2 cellular contexts compared by ENCODE assay signal in genomic region chrX:73979551-73980131, GRCh38.
TF ChIP-seq lines count a peak whose summit lies in the region.

No MANE protein-coding gene starts in this region.

TF ChIP-seq in H1, 55 proteins besides CTCF, POLR2A, EP300 and RAD21 (continued from another document):
- TF ChIP-seq CHD7 (IDR thresholded peaks at IDR 0.05; ENCODE audit: insufficient replicate concordance, low read length) = peak; percentile 47

TF ChIP-seq in SK-N-SH treated with all-trans-retinoic acid at 6 μM for 48 hours, 23 proteins besides CTCF, POLR2A, EP300 and RAD21 (continued from another document):
- TF ChIP-seq POU6F1 (CRISPR knock-in tag; IDR thresholded peaks at IDR 0.05; ENCODE audit: borderline replicate concordance, low read depth) (no peak), CSRNP3 (CRISPR knock-in tag; IDR thresholded peaks at IDR 0.05) (no peak), TOX (CRISPR knock-in tag; IDR thresholded peaks at IDR 0.05; ENCODE audit: borderline replicate concordance) (no peak)
TF ChIP-seq in SK-N-SH treated with all-trans-retinoic acid at 6 μM for 48 hours: peak in this region for 0.
